11 cellular contexts compared by ENCODE assay signal in genomic region chr10:23070819-23071218, GRCh38. TPM values are rescaled to one million over a fixed set of nuclear protein-coding genes. Genes with fewer than 3 reads are reported as not detected.
A peak's percentile ranks its signal among the peaks of the same experiment; 100 is the strongest.
DNase-seq lines count a peak whose midpoint lies in the region; ATAC-seq lines count a peak whose summit lies in the region.
"Had no signal": no experiment of that assay in that cellular context is flagged by ENCODE, and none has a peak within 500 bp of the region (broad histone marks: within the 10 kb centered on the region; RNA-seq: fewer than 3 reads in every experiment).

No MANE protein-coding gene starts in this region.

- H3K9me3 ChIP-seq in T-helper 17 cell (ENCODE audit: control insufficient read depth, low read length, poor library complexity, severe bottlenecking) = no peaks in the 10 kb centered on the region
- H3K9me3 ChIP-seq: BLaER1 treated with 17β-estradiol and CSF1 and Interleukin-3, amounts not matched to agents 10 nM and 100 nM had no signal

- peaks cover 33% of the 10 kb centered on the region for H3K27me3 Mint-ChIP-seq in T-helper 17 cell
- peaks cover 5% of the 10 kb centered on the region for H3K27me3 Mint-ChIP-seq in activated CD4-positive, alpha-beta T cell treated with anti-CD3 and anti-CD28 coated beads, Interleukin-2, amount 10 ng/mL, durations not matched to agents 24 days and 14 days

- DNase-seq in SW480 (ENCODE audit: low spot score) (peak; percentile 14), T-helper 17 cell (no peak), GM19240 (ENCODE audit: insufficient read length, low spot score) (no peak), 8988T (no peak)
- no peak for DNase-seq in activated CD4-positive, alpha-beta T cell treated with anti-CD3 and anti-CD28 coated beads, Interleukin-2, amount 10 ng/mL, durations not matched to agents 24 days and 14 days
- DNase-seq: left ventricle myocardium superior had no signal

- H3K27ac Mint-ChIP-seq in T-helper 17 cell = no peak overlapping the region
- no peak overlapping the region for H3K27ac Mint-ChIP-seq in activated CD4-positive, alpha-beta T cell treated with anti-CD3 and anti-CD28 coated beads, Interleukin-2, amount 10 ng/mL, durations not matched to agents 24 days and 14 days

- ATAC-seq in GM18502 (IDR thresholded peaks at IDR 0.05; ENCODE audit: poor library complexity, unreplicated experiment) = peak; percentile 62
- peak; percentile 63 for ATAC-seq in GM21526 (IDR thresholded peaks at IDR 0.05; ENCODE audit: low FRiP score, unreplicated experiment)
- peak; percentile 44 for ATAC-seq in HG03565 (IDR thresholded peaks at IDR 0.05; ENCODE audit: unreplicated experiment)
- ATAC-seq in T-helper 17 cell = no peak
- ATAC-seq: left ventricle myocardium superior had no signal

- no peaks in the 10 kb centered on the region for H3K9me3 Mint-ChIP-seq in activated CD4-positive, alpha-beta T cell treated with anti-CD3 and anti-CD28 coated beads, Interleukin-2, amount 10 ng/mL, durations not matched to agents 24 days and 14 days
- H3K9me3 Mint-ChIP-seq: neural crest cell had no signal

- intact Hi-C loops in activated CD4-positive, alpha-beta T cell treated with anti-CD3 and anti-CD28 coated beads, Interleukin-2, amount 10 ng/mL, durations not matched to agents 24 days and 14 days (cut with micrococcal nuclease) = no loop called here

- H3K4me1 Mint-ChIP-seq in T-helper 17 cell = peaks cover 4% of the 10 kb centered on the region
- H3K4me1 Mint-ChIP-seq in activated CD4-positive, alpha-beta T cell treated with anti-CD3 and anti-CD28 coated beads, Interleukin-2, amount 10 ng/mL, durations not matched to agents 24 days and 14 days = peaks cover 2% of the 10 kb centered on the region
- H3K4me1 Mint-ChIP-seq: neural crest cell had no signal

- no peak overlapping the region for H3K4me3 Mint-ChIP-seq in T-helper 17 cell
- no peak overlapping the region for H3K4me3 Mint-ChIP-seq in activated CD4-positive, alpha-beta T cell treated with anti-CD3 and anti-CD28 coated beads, Interleukin-2, amount 10 ng/mL, durations not matched to agents 24 days and 14 days
- H3K4me3 Mint-ChIP-seq: neural crest cell had no signal

- no peaks in the 10 kb centered on the region for H3K36me3 Mint-ChIP-seq in T-helper 17 cell (ENCODE audit: low read depth)
- no peaks in the 10 kb centered on the region for H3K36me3 Mint-ChIP-seq in activated CD4-positive, alpha-beta T cell treated with anti-CD3 and anti-CD28 coated beads, Interleukin-2, amount 10 ng/mL, durations not matched to agents 24 days and 14 days (ENCODE audit: low read depth)

RNA-seq across cellular contexts. Expression of gene MSRB2, which starts 24.6 kb away (rescaled TPM):
- 1 to 10 TPM; 1.1 to 6.2 TPM for total RNA-seq in T-helper 17 cell
- total RNA-seq in activated CD4-positive, alpha-beta T cell treated with anti-CD3 and anti-CD28 coated beads, Interleukin-2, amount 10 ng/mL, durations not matched to agents 24 days and 14 days = 3.3 and 3.9 TPM in 2 replicates
